Comparison of ENCODE assay signal across 12 cellular contexts in the genomic region with DNA sequence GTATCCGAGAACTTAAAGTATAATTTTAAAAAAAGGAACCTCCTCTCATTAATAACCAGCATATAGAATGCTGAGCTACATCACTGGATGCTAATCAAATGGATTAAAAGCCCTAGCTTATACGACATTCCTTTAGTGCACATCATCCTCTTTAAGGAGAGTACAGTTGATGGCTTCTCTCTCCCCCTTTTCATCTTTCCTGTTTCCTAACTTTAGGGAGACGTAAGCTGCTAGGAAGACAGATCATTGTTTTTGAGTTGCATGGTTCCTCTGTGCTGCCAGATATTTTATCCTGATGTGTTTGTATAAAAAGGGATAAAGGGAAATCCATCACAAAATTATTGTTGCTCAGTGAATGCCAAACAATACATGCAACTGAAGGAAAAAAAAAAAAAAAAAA.
DNase-seq lines count a peak whose midpoint lies in the region; ATAC-seq and TF ChIP-seq lines count a peak whose summit lies in the region.
"Had no signal": no experiment of that assay in that cellular context is flagged by ENCODE, and none has a peak within 500 bp of the region (broad histone marks: within the 10 kb centered on the region; RNA-seq: fewer than 3 reads in every experiment).

No MANE protein-coding gene starts in this region.

- H3K9me2 ChIP-seq in GM23248 (ENCODE audit: insufficient read depth) = no peaks in the 10 kb centered on the region

- DNase-seq in AG10803 (ENCODE audit: low read depth) (peak; percentile 50), GM23248 (peak; percentile 46), amniotic epithelial cell (ENCODE audit: low read depth) (peak; percentile 54), transverse colon (no peak), SKM-1 treated with dmso at 0.1 percent for 144 hours (lab: John Stamatoyannopoulos, UW; ENCODE audit: unreplicated experiment) (no peak), dermis blood vessel endothelial cell (no peak)
- DNase-seq: CD8-positive, alpha-beta T cell; COR-L47; DMS153; GF-D8 had no signal

- H3K4me2 ChIP-seq in GM23248 (ENCODE audit: unreplicated experiment) = no peak overlapping the region

- in situ Hi-C loops in GM23248 (cut with MboI) = no loop called here
- in situ Hi-C loops in transverse colon (cut with MboI; ENCODE audit: low pct_ligation_motif_present in 1 of 4, low pct_unique_long_range_greater_than_20kb in 1 of 4, low sequenced_read_pairs in 3 of 4) = no loop called here

- H3K4me1 ChIP-seq in GM23248 (ENCODE audit: insufficient read depth) (peaks cover 19% of the 10 kb centered on the region), transverse colon (peaks cover 0 to 4% (median 0%) of the 10 kb centered on the region in 4 donors)

- H3K27ac ChIP-seq in GM23248 (no peak overlapping the region), transverse colon (peak overlapping the region in 3 of 4 donors; percentile 9 to 44 (median 33))

- 71 to 73% methylated on average over 3 of the region's 3 CpGs for WGBS in GM23248 (ENCODE audit: low coverage in 1 of 2, low lambda C conversion rate in 2 of 2, missing lambda C conversion rate in 2 of 2), 2 experiments
- 70 to 94% methylated on average over 2 to 3 of the region's 3 CpGs for WGBS in transverse colon (ENCODE audit: low coverage in 1 of 2), 2 donors

- peaks cover 45% of the 10 kb centered on the region for H3K79me2 ChIP-seq in GM23248 (ENCODE audit: insufficient read depth)

- no peaks in the 10 kb centered on the region for H4K20me1 ChIP-seq in GM23248 (ENCODE audit: insufficient read depth)

- H3K9ac ChIP-seq in GM23248 = no peak overlapping the region

- H3K9me3 ChIP-seq in GM23248 (ENCODE audit: low read depth) (no peaks in the 10 kb centered on the region), transverse colon (no peaks in the 10 kb centered on the region)

- TF ChIP-seq POLR2A in transverse colon (IDR thresholded peaks at IDR 0.05) = no peak

- no peak for TF ChIP-seq CTCF in AG10803 (conservative IDR thresholded peaks at IDR 0.05; ENCODE audit: low read length)
- TF ChIP-seq CTCF in transverse colon (IDR thresholded peaks at IDR 0.05) = no peak

- TF ChIP-seq EP300 in transverse colon (IDR thresholded peaks at IDR 0.05; ENCODE audit: low read depth) = no peak

- H3K4me3 ChIP-seq in AG10803 (ENCODE audit: low read length) (no peak overlapping the region), GM23248 (no peak overlapping the region), transverse colon (no peak overlapping the region)

- H3K27me3 ChIP-seq in GM23248 (replicated peaks; ENCODE audit: insufficient read depth) (no peaks in the 10 kb centered on the region), transverse colon (no peaks in the 10 kb centered on the region)

- peaks cover 11% of the 10 kb centered on the region for H3F3A ChIP-seq in GM23248 (ENCODE audit: insufficient read depth)

- ATAC-seq in GM19463 (IDR thresholded peaks at IDR 0.05; ENCODE audit: unreplicated experiment) = no peak
- ATAC-seq: CD8-positive, alpha-beta T cell; HCT116 had no signal

- H3K36me3 ChIP-seq in GM23248 (ENCODE audit: low read depth) (no peaks in the 10 kb centered on the region), transverse colon (no peaks in the 10 kb centered on the region)

- no peak overlapping the region for H2AFZ ChIP-seq in GM23248

- intact Hi-C loops in transverse colon (cut with DNase I; ENCODE audit: low total_unique reads) = no loop called here

Comparison
In these comparisons a context has a peak if more than half of its experiments do, and no peak if none do; other contexts are left out.
1. DNase-seq: peak in AG10803 (single experiment), GM23248 (single experiment) and amniotic epithelial cell (single experiment); none in transverse colon (single experiment), SKM-1 treated with dmso at 0.1 percent for 144 hours (single experiment) and dermis blood vessel endothelial cell (single experiment).